Comparison of ENCODE assay signal across 10 cellular contexts in genomic region chr11:123308077-123308476, GRCh38.
DNase-seq lines count a peak whose midpoint lies in the region; ATAC-seq and TF ChIP-seq lines count a peak whose summit lies in the region.
"Had no signal": no experiment of that assay in that cellular context is flagged by ENCODE, and none has a peak within 500 bp of the region (broad histone marks: within the 10 kb centered on the region; RNA-seq: fewer than 3 reads in every experiment).

No MANE protein-coding gene starts in this region.

- peak overlapping the region; percentile 68 for H3K4me2 ChIP-seq in osteoblast (ENCODE audit: insufficient read depth, low read length)

- TF ChIP-seq CTCF in GM12865 (IDR thresholded peaks at IDR 0.05; ENCODE audit: insufficient read depth, low read depth, low read length, missing control alignments): no peak
- TF ChIP-seq CTCF in brain (conservative IDR thresholded peaks at IDR 0.05): no peak
- no peak for TF ChIP-seq CTCF in osteoblast (IDR thresholded peaks at IDR 0.05; ENCODE audit: extremely low read depth, low read depth, low read length)
- TF ChIP-seq CTCF in gastroesophageal sphincter (IDR thresholded peaks at IDR 0.05): no peak

- H3K27ac ChIP-seq in osteoblast (ENCODE audit: low read depth, low read length): peak overlapping the region; percentile 40
- no peak overlapping the region for H3K27ac ChIP-seq in gastroesophageal sphincter
- H3K27ac ChIP-seq: upper lobe of left lung had no signal

- H3K27me3 ChIP-seq in osteoblast (ENCODE audit: insufficient read depth, low read length) (peaks cover 6% of the 10 kb centered on the region), gastroesophageal sphincter (no peaks in the 10 kb centered on the region)
- H3K27me3 ChIP-seq: upper lobe of left lung had no signal

- H3K9me3 ChIP-seq in osteoblast (ENCODE audit: low read depth, low read length): no peaks in the 10 kb centered on the region
- no peaks in the 10 kb centered on the region for H3K9me3 ChIP-seq in gastroesophageal sphincter
- H3K9me3 ChIP-seq: upper lobe of left lung had no signal

- no peaks in the 10 kb centered on the region for H3K9me3 Mint-ChIP-seq in brain
- H3K9me3 Mint-ChIP-seq in activated CD4-positive, alpha-beta memory T cell treated with anti-CD3 and anti-CD28 coated beads for 36 hours: no peaks in the 10 kb centered on the region

- DNase-seq in GM12865 (ENCODE audit: low read depth) (peak; percentile 38), NCI-H2029 treated with DMSO at 0.1 percent for 48 hours (lab: John Stamatoyannopoulos, UW) (peak; percentile 86), osteoblast (ENCODE audit: insufficient read length, low spot score, missing footprints) (peak; percentile 91), HuH-7 (ENCODE audit: low spot score) (no peak)
- no peak for DNase-seq in activated CD4-positive, alpha-beta T cell treated with anti-CD3 and anti-CD28 coated beads, Interleukin-2, amount 50 U/mL, for 1 hour
- no peak for DNase-seq in activated CD4-positive, alpha-beta memory T cell treated with anti-CD3 and anti-CD28 coated beads for 36 hours
- DNase-seq: stimulated activated CD4-positive, alpha-beta T cell treated with anti-CD3 and anti-CD28 coated beads, Interleukin-4, amount 100 ng/mL, for 1 hour; upper lobe of left lung had no signal

- peak overlapping the region; percentile 71 for H2AFZ ChIP-seq in osteoblast (ENCODE audit: low read length)

- intact Hi-C loops in activated CD4-positive, alpha-beta memory T cell treated with anti-CD3 and anti-CD28 coated beads for 36 hours (cut with micrococcal nuclease): no loop called here

- POLR2A ChIA-PET in activated CD4-positive, alpha-beta memory T cell treated with anti-CD3 and anti-CD28 coated beads for 36 hours (lab: Charles Lee): no interaction called here

- H3K4me1 ChIP-seq in osteoblast (ENCODE audit: insufficient read depth, low read length): peaks cover 15% of the 10 kb centered on the region
- peaks cover 0 to 12% (median 0%) of the 10 kb centered on the region in 3 donors for H3K4me1 ChIP-seq in gastroesophageal sphincter

- TF ChIP-seq EP300 in gastroesophageal sphincter (IDR thresholded peaks at IDR 0.05): no peak

- 55 to 68% methylated on average over 3 to 7 of the region's 7 CpGs for WGBS in gastroesophageal sphincter (ENCODE audit: low coverage in 1 of 2), 2 donors

- peak overlapping the region in 4 of 5 experiments; percentile 10 to 71 (median 33) for H3K4me3 Mint-ChIP-seq in brain
- H3K4me3 Mint-ChIP-seq in activated CD4-positive, alpha-beta memory T cell treated with anti-CD3 and anti-CD28 coated beads for 36 hours: no peak overlapping the region

- no peak for ATAC-seq in gastroesophageal sphincter

- no peaks in the 10 kb centered on the region for H4K20me1 ChIP-seq in osteoblast (ENCODE audit: insufficient read depth, low read length)

- CTCF ChIA-PET in activated CD4-positive, alpha-beta memory T cell treated with anti-CD3 and anti-CD28 coated beads for 36 hours (lab: Charles Lee): interaction anchor here (0.5 to 1.7 kb wide), 6 partner anchors 8 to 269 kb away, joined by 3 to 7 read pairs (median 3); no protein-coding TSS in a partner anchor

- H3K36me3 Mint-ChIP-seq in brain: no peaks in the 10 kb centered on the region
- H3K36me3 Mint-ChIP-seq in activated CD4-positive, alpha-beta memory T cell treated with anti-CD3 and anti-CD28 coated beads for 36 hours: no peaks in the 10 kb centered on the region

- H3K27me3 Mint-ChIP-seq in brain: peaks cover 11% of the 10 kb centered on the region
- H3K27me3 Mint-ChIP-seq in activated CD4-positive, alpha-beta memory T cell treated with anti-CD3 and anti-CD28 coated beads for 36 hours: no peaks in the 10 kb centered on the region

- H3K4me3 ChIP-seq in GM12865 (ENCODE audit: low read depth, low read length): no peak overlapping the region
- peak overlapping the region; percentile 11 for H3K4me3 ChIP-seq in osteoblast (ENCODE audit: insufficient read depth, low read length)
- H3K4me3 ChIP-seq in gastroesophageal sphincter: no peak overlapping the region
- H3K4me3 ChIP-seq: upper lobe of left lung had no signal

- H3K27ac Mint-ChIP-seq in brain: peak overlapping the region; percentile 6 to 91 (median 22)
- H3K27ac Mint-ChIP-seq in activated CD4-positive, alpha-beta memory T cell treated with anti-CD3 and anti-CD28 coated beads for 36 hours: no peak overlapping the region

- no peak for TF ChIP-seq POLR2A in gastroesophageal sphincter (IDR thresholded peaks at IDR 0.05)

- H3K79me2 ChIP-seq in osteoblast (ENCODE audit: insufficient read depth, low read length): no peaks in the 10 kb centered on the region

- H3K36me3 ChIP-seq in osteoblast (ENCODE audit: insufficient read depth, low read length) (no peaks in the 10 kb centered on the region), gastroesophageal sphincter (no peaks in the 10 kb centered on the region)
- H3K36me3 ChIP-seq: upper lobe of left lung had no signal

- H3K4me1 Mint-ChIP-seq in brain: peaks cover 62% of the 10 kb centered on the region
- H3K4me1 Mint-ChIP-seq in activated CD4-positive, alpha-beta memory T cell treated with anti-CD3 and anti-CD28 coated beads for 36 hours (ENCODE audit: low read depth): peaks cover 17% of the 10 kb centered on the region

Comparison
In these comparisons a context has a peak if more than half of its experiments do, and no peak if none do; other contexts are left out.
1. DNase-seq: peak in GM12865 (single experiment), NCI-H2029 treated with DMSO at 0.1 percent for 48 hours (single experiment) and osteoblast (single experiment); none in HuH-7 (single experiment), activated CD4-positive, alpha-beta T cell treated with anti-CD3 and anti-CD28 coated beads, Interleukin-2, amount 50 U/mL, for 1 hour (single experiment) and activated CD4-positive, alpha-beta memory T cell treated with anti-CD3 and anti-CD28 coated beads for 36 hours (single experiment).